ENCODE assay signal across 25 cellular contexts in the genomic region with DNA sequence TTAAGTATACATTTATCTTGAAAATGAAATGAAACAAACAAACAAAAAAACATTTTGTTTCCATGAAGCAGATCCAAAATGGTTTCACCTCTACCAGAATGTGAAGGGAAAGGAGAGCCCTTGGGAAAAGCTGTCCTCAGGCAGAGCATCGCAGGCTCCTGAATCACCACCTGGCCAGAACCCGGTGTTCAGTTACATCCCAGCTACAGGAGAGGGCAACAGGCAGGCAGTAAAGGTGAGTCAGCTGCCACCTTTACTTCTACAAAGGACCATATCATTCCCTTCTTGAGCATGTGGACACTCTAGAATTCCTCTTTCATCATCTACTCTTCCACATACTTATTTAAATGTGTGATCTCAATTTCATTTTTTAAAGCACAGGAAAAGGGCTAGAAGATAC.
DNase-seq lines count a peak whose midpoint lies in the region; FAIRE-seq and TF ChIP-seq lines count a peak whose summit lies in the region.
"Had no signal": no experiment of that assay in that cellular context is flagged by ENCODE, and none has a peak within 500 bp of the region (broad histone marks: within the 10 kb centered on the region; RNA-seq: fewer than 3 reads in every experiment).

No MANE protein-coding gene starts in this region.

- TF ChIP-seq CTCF in bronchial epithelial cell (IDR thresholded peaks at IDR 0.05; ENCODE audit: insufficient read depth, low read length, severe bottlenecking), result no peak

- no peak overlapping the region for H2BK12ac ChIP-seq in trophoblast cell (ENCODE audit: low read length)

- DNase-seq in NCI-H1417 (lab: John Stamatoyannopoulos, UW) (peak in 2 of 3 experiments; percentile 5 to 18), NCI-H1417 treated with DMSO at 0.1 percent for 48 hours (lab: John Stamatoyannopoulos, UW) (no peak), NCI-H2196 (lab: John Stamatoyannopoulos, UW; ENCODE audit: unreplicated experiment) (peak; percentile 24), bronchial epithelial cell (ENCODE audit: low read depth) (peak; percentile 80), trophoblast cell (peak; percentile 78 to 79), epidermal melanocyte (ENCODE audit: insufficient read length, low spot score) (no peak), activated gamma-delta T cell (lab: John Stamatoyannopoulos, UW) (no peak)
- no peak for DNase-seq in NK-92 treated with Interleukin-12 subunit alpha and Interleukin-12 subunit beta, amount 100 ng/mL, for 24 hours (lab: John Stamatoyannopoulos, UW)
- DNase-seq: activated T-cell treated with anti-CD3 and anti-CD28 coated beads, Interleukin-2, amount 50 U/mL, for 4 hours; Caco-2; effector memory CD4-positive, alpha-beta T cell; Karpas-422; kidney glomerular epithelial cell; natural killer cell; NCI-H1105 treated with DMSO at 0.1 percent for 48 hours; NCI-H446 treated with DMSO at 0.1 percent for 48 hours; pancreas; sigmoid colon; stimulated activated naive CD8-positive, alpha-beta T cell treated with anti-CD3 and anti-CD28 coated beads, Interleukin-15, Interleukin-2, amounts not matched to agents 100 U/mL and 50 U/mL, for 24 hours; T-helper 2 cell; tibial artery had no signal

- H3K4me2 ChIP-seq in trophoblast cell (ENCODE audit: low read length), result no peak overlapping the region

- H3K4me3 ChIP-seq in bronchial epithelial cell (ENCODE audit: low read depth, low read length), result no peak overlapping the region
- H3K4me3 ChIP-seq in trophoblast cell (ENCODE audit: low read depth, low read length), result no peak overlapping the region
- H3K4me3 ChIP-seq: pancreas, sigmoid colon, SJSA1, tibial artery had no signal

- no peak overlapping the region for H3K18ac ChIP-seq in trophoblast cell (ENCODE audit: low read length)

- FAIRE-seq in bronchial epithelial cell (lab: Jason Lieb, UNC), result no peak
- FAIRE-seq: astrocyte, HTR-8/SVneo, pancreas had no signal

- no peaks in the 10 kb centered on the region for H3K79me2 ChIP-seq in trophoblast cell (ENCODE audit: control insufficient read depth, insufficient read depth, low read length, poor library complexity)

- H2BK5ac ChIP-seq in trophoblast cell (ENCODE audit: low read depth, low read length, poor library complexity), result no peak overlapping the region

- H3K36me3 ChIP-seq in bronchial epithelial cell (ENCODE audit: control insufficient read depth, insufficient read depth, low read length) (no peaks in the 10 kb centered on the region), trophoblast cell (ENCODE audit: control insufficient read depth in 1 of 2, insufficient read depth in 2 of 2, low read length in 2 of 2) (no peaks in the 10 kb centered on the region)
- H3K36me3 ChIP-seq: pancreas, sigmoid colon, SJSA1, tibial artery had no signal

- H2BK120ac ChIP-seq in trophoblast cell (ENCODE audit: insufficient read depth, low read length, poor library complexity), result no peak overlapping the region

- H3K23ac ChIP-seq in trophoblast cell (ENCODE audit: low read length), result no peak overlapping the region

- no CpG with 5 or more reads among the region's 2 CpGs for WGBS in trophoblast cell (ENCODE audit: extremely low coverage, insufficient coverage, insufficient read length)

- H3K27ac ChIP-seq in trophoblast cell (ENCODE audit: low read depth, low read length), result no peak overlapping the region
- H3K27ac ChIP-seq: 22Rv1, pancreas, sigmoid colon, SJSA1, tibial artery had no signal

- no peaks in the 10 kb centered on the region for H3K79me1 ChIP-seq in trophoblast cell (ENCODE audit: low read length)

- no peaks in the 10 kb centered on the region for H3K4me1 ChIP-seq in trophoblast cell (ENCODE audit: control insufficient read depth in 1 of 2, insufficient read depth in 2 of 2, low read length in 2 of 2)
- H3K4me1 ChIP-seq: Caco-2, pancreas, sigmoid colon, SJSA1, tibial artery had no signal

- no peak overlapping the region for H2AK5ac ChIP-seq in trophoblast cell (ENCODE audit: low read length)

- H3K27me3 ChIP-seq in bronchial epithelial cell (ENCODE audit: control insufficient read depth, insufficient read depth, low read length) (no peaks in the 10 kb centered on the region), trophoblast cell (ENCODE audit: insufficient read depth, low read length) (no peaks in the 10 kb centered on the region)
- H3K27me3 ChIP-seq: pancreas, sigmoid colon, SJSA1, tibial artery had no signal

- no peak overlapping the region for H4K8ac ChIP-seq in trophoblast cell (ENCODE audit: low read depth, low read length)

- H4K91ac ChIP-seq in trophoblast cell (ENCODE audit: low read depth, low read length), result no peak overlapping the region

- no peak overlapping the region for H2AFZ ChIP-seq in trophoblast cell (ENCODE audit: insufficient read depth, low read length, poor library complexity)

- H3K4ac ChIP-seq in trophoblast cell (ENCODE audit: low read depth, low read length), result no peak overlapping the region

- no peak overlapping the region for H3K14ac ChIP-seq in trophoblast cell (ENCODE audit: low read length)

- H3K9ac ChIP-seq in trophoblast cell (ENCODE audit: low read length), result no peak overlapping the region

- no peak overlapping the region for H4K12ac ChIP-seq in trophoblast cell (ENCODE audit: low read depth, low read length)

- no peaks in the 10 kb centered on the region for H3K9me3 ChIP-seq in trophoblast cell (ENCODE audit: insufficient read depth, low read depth, low read length)
- H3K9me3 ChIP-seq: Caco-2, pancreas, sigmoid colon, tibial artery had no signal

Comparison
In these comparisons a context has a peak if more than half of its experiments do, and no peak if none do; other contexts are left out.
1. DNase-seq: peak in NCI-H1417 (2 of 3), NCI-H2196 (single experiment), bronchial epithelial cell (single experiment) and trophoblast cell (2 of 2); none in NCI-H1417 treated with DMSO at 0.1 percent for 48 hours (single experiment), epidermal melanocyte (single experiment), NK-92 treated with Interleukin-12 subunit alpha and Interleukin-12 subunit beta, amount 100 ng/mL, for 24 hours (single experiment) and activated gamma-delta T cell (single experiment).